ENCODE assay signal across 19 cellular contexts in genomic region chr12:120940799-120941198, GRCh38. TPM values are rescaled to one million over a fixed set of nuclear protein-coding genes. Genes with fewer than 3 reads are reported as not detected.
A peak's percentile ranks its signal among the peaks of the same experiment; 100 is the strongest.
DNase-seq lines count a peak whose midpoint lies in the region; ATAC-seq, FAIRE-seq and TF ChIP-seq lines count a peak whose summit lies in the region.
"Had no signal": no experiment of that assay in that cellular context is flagged by ENCODE, and none has a peak within 500 bp of the region (broad histone marks: within the 10 kb centered on the region; RNA-seq: fewer than 3 reads in every experiment).

No MANE protein-coding gene starts in this region.

- no peak overlapping the region for H4K12ac ChIP-seq in trophoblast cell (ENCODE audit: low read depth, low read length)

- no peak for TF ChIP-seq CTCF in K562 (IDR thresholded peaks at IDR 0.05 in 2 of 3, conservative IDR thresholded peaks at IDR 0.05 in 1 of 3; ENCODE audit: insufficient read depth in 2 of 3, low read depth in 1 of 3, low read length in 3 of 3)
- no peak for TF ChIP-seq CTCF in spleen (IDR thresholded peaks at IDR 0.05 in 8 of 11, conservative IDR thresholded peaks at IDR 0.05 in 3 of 11)

- peaks cover 13% of the 10 kb centered on the region for H3K27me3 Mint-ChIP-seq in activated CD4-positive, alpha-beta T cell treated with anti-CD3 and anti-CD28 coated beads, Interleukin-2, amount 10 ng/mL, durations not matched to agents 24 days and 14 days
- H3K27me3 Mint-ChIP-seq: activated naive CD8-positive, alpha-beta T cell treated with anti-CD3 and anti-CD28 coated beads, Interleukin-2, amount 50 U/mL, for 24 hours had no signal

- no peaks in the 10 kb centered on the region for H3K36me3 Mint-ChIP-seq in activated CD4-positive, alpha-beta T cell treated with anti-CD3 and anti-CD28 coated beads, Interleukin-2, amount 10 ng/mL, durations not matched to agents 24 days and 14 days (ENCODE audit: low read depth)
- H3K36me3 Mint-ChIP-seq: activated CD4-positive, alpha-beta memory T cell treated with anti-CD3 and anti-CD28 coated beads for 36 hours had no signal

- in situ Hi-C loops in KBM-7 (cut with MboI; ENCODE audit: low pct_unique_long_range_greater_than_20kb, low sequenced_read_pairs) (no loop called here), K562 (cut with MboI) (no loop called here)

- no peak for ATAC-seq in K562
- ATAC-seq: activated naive CD8-positive, alpha-beta T cell treated with anti-CD3 and anti-CD28 coated beads, Interleukin-2, amount 50 U/mL, for 24 hours; effector memory CD8-positive, alpha-beta T cell had no signal

- no peak for TF ChIP-seq RAD21 in K562 (CRISPR knock-in tag; conservative IDR thresholded peaks at IDR 0.05 in 1 of 2, IDR thresholded peaks at IDR 0.05 in 1 of 2)

- POLR2A ChIA-PET in K562 (lab: Yijun Ruan, JAX) = interaction anchor here (0.6 to 0.9 kb wide), 3 partner anchors 14 to 548 kb away, joined by 3 to 4 read pairs (median 3); no protein-coding TSS in a partner anchor

- no peak overlapping the region for H3K18ac ChIP-seq in trophoblast cell (ENCODE audit: low read length)

- no peak overlapping the region for H2BK5ac ChIP-seq in trophoblast cell (ENCODE audit: low read depth, low read length, poor library complexity)

- 5% methylated on average over 4 of the region's 5 CpGs for WGBS in K562 (ENCODE audit: insufficient coverage, low coverage, missing lambda C conversion rate)
- WGBS in trophoblast cell (ENCODE audit: extremely low coverage, insufficient coverage, insufficient read length) = no CpG with 5 or more reads among the region's 5 CpGs
- 58 to 89% (median 71%) methylated on average over 5 of the region's 5 CpGs for WGBS in spleen, 5 donors

- no TSS peak for BruUV-seq in K562 (replicated peaks; lab: Mats Ljungman, UMichigan)

- no peak for TF ChIP-seq EP300 in K562 (IDR thresholded peaks at IDR 0.05; ENCODE audit: low read length)

- H3K4ac ChIP-seq in trophoblast cell (ENCODE audit: low read depth, low read length) = no peak overlapping the region

- H3K14ac ChIP-seq in trophoblast cell (ENCODE audit: low read length) = no peak overlapping the region

- H3K27me3 ChIP-seq in K562 (ENCODE audit: control insufficient read depth in 2 of 2, insufficient read depth in 2 of 2, low read length in 2 of 2) (peaks cover 5 to 7% of the 10 kb centered on the region in 2 experiments; a peak in 1 of 5 replicates), trophoblast cell (ENCODE audit: insufficient read depth, low read length) (no peaks in the 10 kb centered on the region), spleen (replicated peaks in 1 of 7) (peaks cover 0 to 8% (median 0%) of the 10 kb centered on the region in 7 donors)
- H3K27me3 ChIP-seq: neutrophil, right atrium auricular region had no signal

- H4K91ac ChIP-seq in trophoblast cell (ENCODE audit: low read depth, low read length) = no peak overlapping the region

- H3K36me3 ChIP-seq in K562 (ENCODE audit: control insufficient read depth, insufficient read depth, low read length) (no peaks in the 10 kb centered on the region), trophoblast cell (ENCODE audit: control insufficient read depth in 1 of 2, insufficient read depth in 2 of 2, low read length in 2 of 2) (no peaks in the 10 kb centered on the region), spleen (no peaks in the 10 kb centered on the region)
- H3K36me3 ChIP-seq: neutrophil, right atrium auricular region, suprapubic skin had no signal

- H3K9me3 ChIP-seq in K562 (replicated peaks; ENCODE audit: control insufficient read depth, insufficient read depth, low read depth, low read length) (no peaks in the 10 kb centered on the region), trophoblast cell (ENCODE audit: insufficient read depth, low read depth, low read length) (no peaks in the 10 kb centered on the region), spleen (no peaks in the 10 kb centered on the region)
- H3K9me3 ChIP-seq: neutrophil, right atrium auricular region, suprapubic skin had no signal

- H2AFZ ChIP-seq in K562 (ENCODE audit: low read depth, low read length) = no peak overlapping the region
- no peak overlapping the region for H2AFZ ChIP-seq in trophoblast cell (ENCODE audit: insufficient read depth, low read length, poor library complexity)

- H3K4me3 Mint-ChIP-seq in activated CD4-positive, alpha-beta T cell treated with anti-CD3 and anti-CD28 coated beads, Interleukin-2, amount 10 ng/mL, durations not matched to agents 24 days and 14 days = no peak overlapping the region
- H3K4me3 Mint-ChIP-seq: activated CD4-positive, alpha-beta memory T cell treated with anti-CD3 and anti-CD28 coated beads for 36 hours; activated naive CD8-positive, alpha-beta T cell treated with anti-CD3 and anti-CD28 coated beads, Interleukin-2, amount 50 U/mL, for 24 hours; effector memory CD8-positive, alpha-beta T cell had no signal

- no peaks in the 10 kb centered on the region for H3K9me1 ChIP-seq in K562 (ENCODE audit: control insufficient read depth, insufficient read depth, low read length)

- H3K79me2 ChIP-seq in K562 (ENCODE audit: control insufficient read depth, insufficient read depth, low read length) (no peaks in the 10 kb centered on the region), trophoblast cell (ENCODE audit: control insufficient read depth, insufficient read depth, low read length, poor library complexity) (no peaks in the 10 kb centered on the region)

- H3K4me3 ChIP-seq in K562 (no peak overlapping the region), trophoblast cell (ENCODE audit: low read depth, low read length) (no peak overlapping the region), spleen (no peak overlapping the region)
- H3K4me3 ChIP-seq: right atrium auricular region, suprapubic skin had no signal

- H3K27ac Mint-ChIP-seq in activated CD4-positive, alpha-beta T cell treated with anti-CD3 and anti-CD28 coated beads, Interleukin-2, amount 10 ng/mL, durations not matched to agents 24 days and 14 days = no peak overlapping the region
- H3K27ac Mint-ChIP-seq: activated CD4-positive, alpha-beta memory T cell treated with anti-CD3 and anti-CD28 coated beads for 36 hours; activated naive CD8-positive, alpha-beta T cell treated with anti-CD3 and anti-CD28 coated beads, Interleukin-2, amount 50 U/mL, for 24 hours; effector memory CD8-positive, alpha-beta T cell had no signal

- no peak for TF ChIP-seq POLR2A in K562 (conservative IDR thresholded peaks at IDR 0.05)
- no peak for TF ChIP-seq POLR2A in spleen (IDR thresholded peaks at IDR 0.05)

- peaks cover 6% of the 10 kb centered on the region for H3K4me1 Mint-ChIP-seq in activated CD4-positive, alpha-beta T cell treated with anti-CD3 and anti-CD28 coated beads, Interleukin-2, amount 10 ng/mL, durations not matched to agents 24 days and 14 days

- H3K79me1 ChIP-seq in trophoblast cell (ENCODE audit: low read length) = no peaks in the 10 kb centered on the region

- H3K4me2 ChIP-seq in K562 (ENCODE audit: insufficient read depth, low read length) = no peak overlapping the region
- no peak overlapping the region for H3K4me2 ChIP-seq in trophoblast cell (ENCODE audit: low read length)

- no peak overlapping the region for H3K23ac ChIP-seq in trophoblast cell (ENCODE audit: low read length)

- CTCF ChIA-PET in K562 (lab: Yijun Ruan, JAX; ENCODE audit: low intra/inter-chr PET ratio) = no interaction called here

- H2BK120ac ChIP-seq in trophoblast cell (ENCODE audit: insufficient read depth, low read length, poor library complexity) = no peak overlapping the region

- H3K4me1 ChIP-seq in K562 (replicated peaks in 1 of 2; ENCODE audit: control insufficient read depth in 2 of 2, insufficient read depth in 2 of 2, low read length in 2 of 2) = peaks cover 3 to 6% of the 10 kb centered on the region in 2 experiments; a peak in 2 of 5 replicates
- peaks cover 0 to 3% of the 10 kb centered on the region in 2 experiments for H3K4me1 ChIP-seq in trophoblast cell (ENCODE audit: control insufficient read depth in 1 of 2, insufficient read depth in 2 of 2, low read length in 2 of 2)
- H3K4me1 ChIP-seq in spleen = peaks cover 0 to 36% (median 11%) of the 10 kb centered on the region in 6 donors
- H3K4me1 ChIP-seq: right atrium auricular region, suprapubic skin had no signal

- intact Hi-C loops in K562 (cut with micrococcal nuclease) (no loop called here), spleen (cut with DNase I; ENCODE audit: low total_unique reads) (no loop called here)
- intact Hi-C loops in activated CD4-positive, alpha-beta T cell treated with anti-CD3 and anti-CD28 coated beads, Interleukin-2, amount 10 ng/mL, durations not matched to agents 24 days and 14 days (cut with micrococcal nuclease) = no loop called here

- FAIRE-seq in K562 (lab: Jason Lieb, UNC) = no peak
- FAIRE-seq: frontal cortex had no signal

- no peak overlapping the region for H3K27ac ChIP-seq in K562 (ENCODE audit: extremely low read depth, low read depth, low read length)
- H3K27ac ChIP-seq in trophoblast cell (ENCODE audit: low read depth, low read length) = no peak overlapping the region
- H3K27ac ChIP-seq in spleen = no peak overlapping the region
- H3K27ac ChIP-seq: neutrophil, right atrium auricular region, suprapubic skin had no signal

- H4K8ac ChIP-seq in trophoblast cell (ENCODE audit: low read depth, low read length) = no peak overlapping the region

- no peaks in the 10 kb centered on the region for H4K20me1 ChIP-seq in K562 (replicated peaks; ENCODE audit: control insufficient read depth, insufficient read depth, low read length)

- DNase-seq in GF-D8 (lab: John Stamatoyannopoulos, UW) (peak; percentile 4), KBM-7 (peak; percentile 54), K562 (ENCODE audit: extremely low read depth in 1 of 4, low spot score in 3 of 4) (no peak), trophoblast cell (peak; percentile 89), spleen (no peak), middle frontal gyrus (ENCODE audit: extremely low spot score, low spot score) (no peak)
- no peak for DNase-seq in activated CD4-positive, alpha-beta T cell treated with anti-CD3 and anti-CD28 coated beads, Interleukin-2, amount 10 ng/mL, durations not matched to agents 24 days and 14 days
- DNase-seq: activated CD4-positive, alpha-beta memory T cell treated with anti-CD3 and anti-CD28 coated beads for 36 hours; activated naive CD8-positive, alpha-beta T cell treated with anti-CD3 and anti-CD28 coated beads, Interleukin-2, amount 50 U/mL, for 24 hours; C1 segment of cervical spinal cord; central memory CD4-positive, alpha-beta T cell; effector memory CD8-positive, alpha-beta T cell; NCI-H1417 treated with DMSO at 0.1 percent for 48 hours; stimulated activated CD4-positive, alpha-beta T cell treated with anti-CD3 and anti-CD28 coated beads, Interleukin-2, amount 100 ng/mL, for 24 hours had no signal

- no peak overlapping the region for H2AK5ac ChIP-seq in trophoblast cell (ENCODE audit: low read length)

- H3K9ac ChIP-seq in K562 (ENCODE audit: insufficient read depth in 1 of 2, low read depth in 2 of 2, low read length in 2 of 2) (no peak overlapping the region), trophoblast cell (ENCODE audit: low read length) (no peak overlapping the region)

- H2BK12ac ChIP-seq in trophoblast cell (ENCODE audit: low read length) = no peak overlapping the region

- H3K9me3 Mint-ChIP-seq in activated CD4-positive, alpha-beta T cell treated with anti-CD3 and anti-CD28 coated beads, Interleukin-2, amount 10 ng/mL, durations not matched to agents 24 days and 14 days = no peaks in the 10 kb centered on the region
- H3K9me3 Mint-ChIP-seq: activated CD4-positive, alpha-beta memory T cell treated with anti-CD3 and anti-CD28 coated beads for 36 hours; activated naive CD8-positive, alpha-beta T cell treated with anti-CD3 and anti-CD28 coated beads, Interleukin-2, amount 50 U/mL, for 24 hours; effector memory CD8-positive, alpha-beta T cell had no signal

RNA-seq across cellular contexts. Expression of gene SPPL3, which starts 36.6 kb away (rescaled TPM):
- 25.1 and 48.4 TPM in 2 replicates for total RNA-seq in K562 (2011; cell fraction: chromatin; rRNA removed; ENCODE audit: low replicate concordance)
- 15.8 and 16.1 TPM in 2 replicates for total RNA-seq in K562 (2011; cell fraction: nucleolus; rRNA removed)
- total RNA-seq in K562 (2011; cell fraction: nucleoplasm; rRNA removed) = 39.8 and 62.4 TPM in 2 replicates
- total RNA-seq in K562 (2014; rRNA removed) (2.9 and 4.2 TPM in 2 replicates), K562 (2014; rRNA removed; fragmentation: Illumina TruSeq; extraction: Trizol) (7.1 and 8.3 TPM in 2 replicates), K562 (2015; rRNA removed; fragmentation: Illumina TruSeq; extraction: Trizol) (6.9 and 7.4 TPM in 2 replicates), K562 (2021) (21.6 and 23.8 TPM in 2 replicates), spleen (10 to 100 TPM; 41.0 to 76.9 (median 47.6) TPM)
- polyA plus RNA-seq in K562 (2011; rRNA removed) (6.4 and 7.4 TPM in 2 replicates), K562 (2014; fragmentation: Illumina TruSeq; extraction: Trizol) (28.6 and 32.1 TPM in 2 replicates), K562 (2014; fragmentation: Nextera tagmentation; extraction: Ambion mirVana) (1 to 10 TPM; 3.8 to 5.3 TPM), K562 (2014; rRNA removed) (6.2 and 6.6 TPM in 2 replicates), spleen (10 to 100 TPM in 2 of 3 donors, 1 to 10 TPM in 1; 9.0 to 13.6 (median 10.7) TPM)
- 10.3 and 12.7 TPM in 2 replicates for polyA plus RNA-seq in K562 (2011; cell fraction: cytosol; rRNA removed)
- polyA plus RNA-seq in K562 (2011; cell fraction: nucleus; rRNA removed) = 7.9 and 10.3 TPM in 2 replicates
- 9.3 and 23.9 TPM in 2 replicates for polyA plus RNA-seq in K562 (2012)
- polyA minus RNA-seq in K562 (2011; rRNA and poly(A)+ RNA removed) = 13.7 and 19.4 TPM in 2 replicates
- polyA minus RNA-seq in K562 (2011; cell fraction: cytosol; rRNA and poly(A)+ RNA removed) = 14.9 and 19.3 TPM in 2 replicates
- 6.1 and 6.2 TPM in 2 replicates for polyA minus RNA-seq in K562 (2011; cell fraction: nucleus; rRNA and poly(A)+ RNA removed)
- 56.6 and 57.3 TPM in 2 replicates for polyA plus RNA-seq in trophoblast cell (2013)
- total RNA-seq in activated CD4-positive, alpha-beta T cell treated with anti-CD3 and anti-CD28 coated beads, Interleukin-2, amount 10 ng/mL, durations not matched to agents 24 days and 14 days = 28.2 and 33.6 TPM in 2 replicates

RNA-seq across cellular contexts. Expression of gene HNF1A, which starts 37.5 kb away (rescaled TPM):
- total RNA-seq in K562 (2011; cell fraction: chromatin; rRNA removed; ENCODE audit: low replicate concordance) = not detected in 2 replicates
- 0.17 TPM in 1 of 2 replicates, not detected in the other for total RNA-seq in K562 (2011; cell fraction: nucleolus; rRNA removed)
- total RNA-seq in K562 (2011; cell fraction: nucleoplasm; rRNA removed) = not detected in 2 replicates
- total RNA-seq in K562 (2014; rRNA removed) (not detected in 2 replicates), K562 (2014; rRNA removed; fragmentation: Illumina TruSeq; extraction: Trizol) (not detected in 2 replicates), K562 (2015; rRNA removed; fragmentation: Illumina TruSeq; extraction: Trizol) (not detected in 2 replicates), K562 (2021) (not detected in 2 replicates), spleen (not detected)
- polyA plus RNA-seq in K562 (2011; rRNA removed) (not detected in 2 replicates), K562 (2014; fragmentation: Illumina TruSeq; extraction: Trizol) (not detected in 2 replicates), K562 (2014; fragmentation: Nextera tagmentation; extraction: Ambion mirVana) (not detected), K562 (2014; rRNA removed) (not detected in 2 replicates), spleen (not detected)
- 0.03 TPM in 1 of 2 replicates, not detected in the other for polyA plus RNA-seq in K562 (2011; cell fraction: cytosol; rRNA removed)
- polyA plus RNA-seq in K562 (2011; cell fraction: nucleus; rRNA removed) = not detected in 2 replicates
- polyA plus RNA-seq in K562 (2012) = 0.03 TPM in 1 of 2 replicates, not detected in the other
- polyA minus RNA-seq in K562 (2011; rRNA and poly(A)+ RNA removed) = not detected in 2 replicates
- polyA minus RNA-seq in K562 (2011; cell fraction: cytosol; rRNA and poly(A)+ RNA removed) = not detected in 2 replicates
- polyA minus RNA-seq in K562 (2011; cell fraction: nucleus; rRNA and poly(A)+ RNA removed) = not detected in 2 replicates
- polyA plus RNA-seq in trophoblast cell (2013) = not detected in 2 replicates
- not detected in 2 replicates for total RNA-seq in activated CD4-positive, alpha-beta T cell treated with anti-CD3 and anti-CD28 coated beads, Interleukin-2, amount 10 ng/mL, durations not matched to agents 24 days and 14 days
- total RNA-seq: activated CD4-positive, alpha-beta memory T cell treated with anti-CD3 and anti-CD28 coated beads for 36 hours; frontal cortex; right atrium auricular region; SK-MEL-5 had no signal

Comparison
In these comparisons a context has a peak if more than half of its experiments do, and no peak if none do; other contexts are left out.
1. DNase-seq: peak in GF-D8 (single experiment), KBM-7 (single experiment) and trophoblast cell (2 of 2); none in K562 (0 of 4), spleen (single experiment), activated CD4-positive, alpha-beta T cell treated with anti-CD3 and anti-CD28 coated beads, Interleukin-2, amount 10 ng/mL, durations not matched to agents 24 days and 14 days (single experiment) and middle frontal gyrus (single experiment).